ENCODE assay signal across 30 cellular contexts in genomic region chr13:42494157-42494556, GRCh38.
A peak's percentile ranks its signal among the peaks of the same experiment; 100 is the strongest.
DNase-seq lines count a peak whose midpoint lies in the region; ATAC-seq and TF ChIP-seq lines count a peak whose summit lies in the region.
"Had no signal": no experiment of that assay in that cellular context is flagged by ENCODE, and none has a peak within 500 bp of the region (broad histone marks: within the 10 kb centered on the region; RNA-seq: fewer than 3 reads in every experiment).

No MANE protein-coding gene starts in this region.

- H3K4me1 ChIP-seq in DND-41 (ENCODE audit: insufficient read depth, low read length) = peaks cover 12% of the 10 kb centered on the region
- H3K4me1 ChIP-seq: A549, gastroesophageal sphincter, suprapubic skin, upper lobe of right lung had no signal

- H3K4me2 ChIP-seq in DND-41 (ENCODE audit: insufficient read depth, low read length) = no peak overlapping the region
- H3K4me2 ChIP-seq: A549, hepatocyte had no signal

- peak; percentile 70 for ATAC-seq in DND-41 (ENCODE audit: insufficient read depth, low read depth)
- no peak for ATAC-seq in HG02763 (IDR thresholded peaks at IDR 0.05; ENCODE audit: unreplicated experiment)
- ATAC-seq in GM18498 (IDR thresholded peaks at IDR 0.05; ENCODE audit: unreplicated experiment) = no peak
- ATAC-seq: A549; gastroesophageal sphincter; Panc1; stimulated activated naive B cell treated with anti-CD40 and anti-IgM and Interleukin-4, amounts not matched to agents 10 μg/mL and 1 μg/mL and 100 μg/mL, for 72 hours; upper lobe of right lung had no signal

- no peak overlapping the region for H3K27ac ChIP-seq in DND-41 (ENCODE audit: low read length)
- H3K27ac ChIP-seq: A549, dorsolateral prefrontal cortex, gastroesophageal sphincter, GM23248, suprapubic skin, upper lobe of right lung had no signal

- peaks cover 61% of the 10 kb centered on the region for H3K4me1 Mint-ChIP-seq in activated CD4-positive, alpha-beta memory T cell treated with anti-CD3 and anti-CD28 coated beads for 36 hours (ENCODE audit: low read depth)

- TF ChIP-seq CTCF in DND-41 (IDR thresholded peaks at IDR 0.05; ENCODE audit: borderline replicate concordance, extremely low read depth, low read length, poor library complexity, severe bottlenecking) (no peak), fibroblast of villous mesenchyme (IDR thresholded peaks at IDR 0.05; ENCODE audit: insufficient read depth, low read depth, low read length) (no peak)

- peak overlapping the region; percentile 86 for H3K27ac Mint-ChIP-seq in activated CD4-positive, alpha-beta memory T cell treated with anti-CD3 and anti-CD28 coated beads for 36 hours
- H3K27ac Mint-ChIP-seq: CD4-positive, alpha-beta T cell; memory B cell; stimulated activated naive B cell treated with anti-CD40 and anti-IgM and Interleukin-4, amounts not matched to agents 10 μg/mL and 1 μg/mL and 100 μg/mL, for 72 hours had no signal

- no peaks in the 10 kb centered on the region for H3K9me3 ChIP-seq in DND-41 (ENCODE audit: insufficient read depth, low read length, severe bottlenecking)
- H3K9me3 ChIP-seq: A549, gastroesophageal sphincter, suprapubic skin, upper lobe of right lung had no signal

- POLR2A ChIA-PET in activated CD4-positive, alpha-beta memory T cell treated with anti-CD3 and anti-CD28 coated beads for 36 hours (lab: Charles Lee) = interaction anchor here (0.6 to 2.5 kb wide), 10 partner anchors 74 to 1486 kb away, joined by 3 to 9 read pairs (median 4); no protein-coding TSS in a partner anchor

- H3K36me3 ChIP-seq in DND-41 (ENCODE audit: insufficient read depth, low read length) = no peaks in the 10 kb centered on the region
- H3K36me3 ChIP-seq: gastroesophageal sphincter, suprapubic skin, upper lobe of right lung had no signal

- CTCF ChIA-PET in activated CD4-positive, alpha-beta memory T cell treated with anti-CD3 and anti-CD28 coated beads for 36 hours (lab: Charles Lee) = interaction anchor here (0.9 to 2.1 kb wide), 7 partner anchors 16 to 476 kb away, joined by 3 to 5 read pairs (median 3); no protein-coding TSS in a partner anchor

- H3K27me3 Mint-ChIP-seq in activated CD4-positive, alpha-beta memory T cell treated with anti-CD3 and anti-CD28 coated beads for 36 hours = no peaks in the 10 kb centered on the region
- H3K27me3 Mint-ChIP-seq: CD4-positive, alpha-beta T cell; memory B cell; stimulated activated naive B cell treated with anti-CD40 and anti-IgM and Interleukin-4, amounts not matched to agents 10 μg/mL and 1 μg/mL and 100 μg/mL, for 72 hours had no signal

- intact Hi-C loops in activated CD4-positive, alpha-beta memory T cell treated with anti-CD3 and anti-CD28 coated beads for 36 hours (cut with micrococcal nuclease) = loop anchor here (2.0 to 10.0 kb wide), 5 partner anchors 67 to 601 kb away; partner anchors contain the start of gene EPSTI1

- no peaks in the 10 kb centered on the region for H3K36me3 Mint-ChIP-seq in activated CD4-positive, alpha-beta memory T cell treated with anti-CD3 and anti-CD28 coated beads for 36 hours
- H3K36me3 Mint-ChIP-seq: memory B cell; stimulated activated naive B cell treated with anti-CD40 and anti-IgM and Interleukin-4, amounts not matched to agents 10 μg/mL and 1 μg/mL and 100 μg/mL, for 72 hours had no signal

- no peaks in the 10 kb centered on the region for H3K9me3 Mint-ChIP-seq in activated CD4-positive, alpha-beta memory T cell treated with anti-CD3 and anti-CD28 coated beads for 36 hours
- H3K9me3 Mint-ChIP-seq: CD4-positive, alpha-beta T cell; memory B cell; stimulated activated naive B cell treated with anti-CD40 and anti-IgM and Interleukin-4, amounts not matched to agents 10 μg/mL and 1 μg/mL and 100 μg/mL, for 72 hours had no signal

- H3K79me2 ChIP-seq in DND-41 (ENCODE audit: insufficient read depth, low read length) = no peaks in the 10 kb centered on the region
- H3K79me2 ChIP-seq: hepatocyte had no signal

- no peak overlapping the region for H2AFZ ChIP-seq in DND-41 (ENCODE audit: low read depth, low read length)
- H2AFZ ChIP-seq: GM23248, hepatocyte had no signal

- peak overlapping the region; percentile 4 for H3K4me3 Mint-ChIP-seq in activated CD4-positive, alpha-beta memory T cell treated with anti-CD3 and anti-CD28 coated beads for 36 hours
- H3K4me3 Mint-ChIP-seq: CD4-positive, alpha-beta T cell; memory B cell; stimulated activated naive B cell treated with anti-CD40 and anti-IgM and Interleukin-4, amounts not matched to agents 10 μg/mL and 1 μg/mL and 100 μg/mL, for 72 hours had no signal

- H3K4me3 ChIP-seq in DND-41 (ENCODE audit: low read depth in 1 of 2, low read length in 2 of 2) (no peak overlapping the region), fibroblast of villous mesenchyme (ENCODE audit: low read depth, low read length) (no peak overlapping the region)
- H3K4me3 ChIP-seq: A549, dorsolateral prefrontal cortex, gastroesophageal sphincter, GM23248, hepatocyte, suprapubic skin, upper lobe of right lung had no signal

- peak; percentile 18 for DNase-seq in activated CD4-positive, alpha-beta T cell treated with anti-CD3 and anti-CD28 coated beads for 48 hours
- DNase-seq in activated CD4-positive, alpha-beta T cell treated with anti-CD3 and anti-CD28 coated beads, Interleukin-2, amount 50 U/mL, for 1 hour = no peak
- DNase-seq in DND-41 (no peak), fibroblast of villous mesenchyme (ENCODE audit: low read depth) (peak; percentile 70), putamen (ENCODE audit: low spot score) (no peak)
- DNase-seq in activated CD4-positive, alpha-beta memory T cell treated with anti-CD3 and anti-CD28 coated beads for 36 hours = no peak
- DNase-seq: activated CD8-positive, alpha-beta memory T cell treated with anti-CD3 and anti-CD28 coated beads for 24 hours; activated naive CD4-positive, alpha-beta T cell treated with Interleukin-2 at 50 U/mL for 16 hours; AML-193; amniotic stem cell; CD4-positive, alpha-beta T cell; dorsolateral prefrontal cortex; GM23248; NCI-H1436 treated with DMSO at 0.1 percent for 48 hours; NCI-H2081 treated with DMSO at 0.1 percent for 48 hours; NCI-H2227 treated with DMSO at 0.1 percent for 48 hours; NCI-H526; SHP77; stimulated activated CD4-positive, alpha-beta T cell treated with anti-CD3 and anti-CD28 coated beads, Interleukin-15, amount 100 ng/mL, for 24 hours; stimulated activated naive B cell treated with anti-CD40 and anti-IgM and Interleukin-4, amounts not matched to agents 10 μg/mL and 1 μg/mL and 100 μg/mL, for 72 hours; SW 1271; upper lobe of right lung had no signal

- no peak overlapping the region for H3K9ac ChIP-seq in DND-41 (ENCODE audit: low read depth, low read length)
- H3K9ac ChIP-seq: GM23248 had no signal

- no peaks in the 10 kb centered on the region for H4K20me1 ChIP-seq in DND-41 (ENCODE audit: insufficient read depth, low read length)

- no peaks in the 10 kb centered on the region for H3K27me3 ChIP-seq in DND-41 (ENCODE audit: insufficient read depth, low read length, poor library complexity)
- H3K27me3 ChIP-seq: dorsolateral prefrontal cortex, gastroesophageal sphincter, hepatocyte, suprapubic skin, upper lobe of right lung had no signal

Comparison
In these comparisons a context has a peak if more than half of its experiments do, and no peak if none do; other contexts are left out.
1. DNase-seq: peak in activated CD4-positive, alpha-beta T cell treated with anti-CD3 and anti-CD28 coated beads for 48 hours (single experiment) and fibroblast of villous mesenchyme (single experiment); none in activated CD4-positive, alpha-beta T cell treated with anti-CD3 and anti-CD28 coated beads, Interleukin-2, amount 50 U/mL, for 1 hour (single experiment), DND-41 (single experiment), activated CD4-positive, alpha-beta memory T cell treated with anti-CD3 and anti-CD28 coated beads for 36 hours (single experiment) and putamen (single experiment).